In genomic region chr19:55676889-55677505, GRCh38 we compare ENCODE assay signal across 8 cellular contexts. TPM values are rescaled to one million over a fixed set of nuclear protein-coding genes. Genes with fewer than 3 reads are reported as not detected.
DNase-seq lines count a peak whose midpoint lies in the region; ATAC-seq and TF ChIP-seq lines count a peak whose summit lies in the region.

No MANE protein-coding gene starts in this region.

- H3K27ac Mint-ChIP-seq in activated naive CD8-positive, alpha-beta T cell treated with anti-CD3 and anti-CD28 coated beads, Interleukin-2, amount 10 ng/mL, durations not matched to agents 7 days and 5 days, result peak overlapping the region; percentile 15

- peaks cover 10% of the 10 kb centered on the region for H3K36me3 Mint-ChIP-seq in activated naive CD8-positive, alpha-beta T cell treated with anti-CD3 and anti-CD28 coated beads, Interleukin-2, amount 10 ng/mL, durations not matched to agents 7 days and 5 days

- no peaks in the 10 kb centered on the region for H3K27me3 ChIP-seq in right atrium auricular region
- no peaks in the 10 kb centered on the region for H3K27me3 ChIP-seq in lower lobe of right lung (ENCODE audit: low read depth)
- H3K27me3 ChIP-seq in upper lobe of right lung, result no peaks in the 10 kb centered on the region
- no peaks in the 10 kb centered on the region for H3K27me3 ChIP-seq in left lung

- no peaks in the 10 kb centered on the region for H3K27me3 Mint-ChIP-seq in activated naive CD8-positive, alpha-beta T cell treated with anti-CD3 and anti-CD28 coated beads, Interleukin-2, amount 10 ng/mL, durations not matched to agents 7 days and 5 days

- intact Hi-C loops in left cardiac atrium (cut with DNase I) (no loop called here), lower lobe of right lung (cut with DNase I) (no loop called here), upper lobe of right lung (cut with DNase I) (no loop called here), left lung (cut with DNase I) (no loop called here)

- TF ChIP-seq CTCF in right atrium auricular region (IDR thresholded peaks at IDR 0.05), result no peak
- no peak for TF ChIP-seq CTCF in lower lobe of right lung (IDR thresholded peaks at IDR 0.05)
- TF ChIP-seq CTCF in upper lobe of right lung (IDR thresholded peaks at IDR 0.05), result no peak
- TF ChIP-seq CTCF in left lung (IDR thresholded peaks at IDR 0.05), result no peak

- H3K4me1 Mint-ChIP-seq in activated naive CD8-positive, alpha-beta T cell treated with anti-CD3 and anti-CD28 coated beads, Interleukin-2, amount 10 ng/mL, durations not matched to agents 7 days and 5 days, result peaks cover 31% of the 10 kb centered on the region

- no peak for DNase-seq in right atrium auricular region (ENCODE audit: low spot score)
- DNase-seq in left cardiac atrium, result no peak
- no peak for DNase-seq in activated naive CD8-positive, alpha-beta T cell treated with anti-CD3 and anti-CD28 coated beads, Interleukin-2, amount 10 ng/mL, durations not matched to agents 7 days and 5 days
- no peak for DNase-seq in lower lobe of right lung
- no peak for DNase-seq in upper lobe of right lung
- DNase-seq in left lung, result no peak

- H3K9me3 ChIP-seq in right atrium auricular region (no peaks in the 10 kb centered on the region), lower lobe of right lung (no peaks in the 10 kb centered on the region), upper lobe of right lung (no peaks in the 10 kb centered on the region), left lung (no peaks in the 10 kb centered on the region)

- H3K9me3 Mint-ChIP-seq in activated naive CD8-positive, alpha-beta T cell treated with anti-CD3 and anti-CD28 coated beads, Interleukin-2, amount 10 ng/mL, durations not matched to agents 7 days and 5 days, result no peaks in the 10 kb centered on the region

- peaks cover 0 to 59% of the 10 kb centered on the region in 2 donors for H3K4me1 ChIP-seq in right atrium auricular region
- H3K4me1 ChIP-seq in lower lobe of right lung, result peaks cover 42% of the 10 kb centered on the region
- peaks cover 38% of the 10 kb centered on the region for H3K4me1 ChIP-seq in upper lobe of right lung
- peaks cover 17 to 62% of the 10 kb centered on the region in 2 donors for H3K4me1 ChIP-seq in left lung

- H3K36me3 ChIP-seq in right atrium auricular region (peaks cover 48% of the 10 kb centered on the region), lower lobe of right lung (peaks cover 58% of the 10 kb centered on the region), upper lobe of right lung (peaks cover 63% of the 10 kb centered on the region), left lung (peaks cover 0 to 66% of the 10 kb centered on the region in 2 donors)

- peak overlapping the region; percentile 99 for H3K4me3 Mint-ChIP-seq in activated naive CD8-positive, alpha-beta T cell treated with anti-CD3 and anti-CD28 coated beads, Interleukin-2, amount 10 ng/mL, durations not matched to agents 7 days and 5 days

- ATAC-seq in left cardiac atrium, result no peak
- no peak for ATAC-seq in activated naive CD8-positive, alpha-beta T cell treated with anti-CD3 and anti-CD28 coated beads, Interleukin-2, amount 10 ng/mL, durations not matched to agents 7 days and 5 days (ENCODE audit: low read depth)
- no peak for ATAC-seq in lower lobe of right lung
- no peak for ATAC-seq in upper lobe of right lung
- ATAC-seq in left lung, result no peak
- no peak for ATAC-seq in GM19351 (IDR thresholded peaks at IDR 0.05; ENCODE audit: unreplicated experiment)
- no peak for ATAC-seq in GM18511 (IDR thresholded peaks at IDR 0.05; ENCODE audit: unreplicated experiment)

- H3K27ac ChIP-seq in right atrium auricular region (peak overlapping the region; percentile 83 to 90), lower lobe of right lung (peak overlapping the region; percentile 43), upper lobe of right lung (no peak overlapping the region), left lung (peak overlapping the region in 1 of 2 donors; percentile 65)

- H3K4me3 ChIP-seq in right atrium auricular region, result peak overlapping the region in 1 of 2 donors; percentile 87
- peak overlapping the region; percentile 85 for H3K4me3 ChIP-seq in lower lobe of right lung
- peak overlapping the region; percentile 82 for H3K4me3 ChIP-seq in upper lobe of right lung
- H3K4me3 ChIP-seq in left lung, result peak overlapping the region in 1 of 2 donors; percentile 81

- POLR2A ChIA-PET in activated naive CD8-positive, alpha-beta T cell treated with anti-CD3 and anti-CD28 coated beads, Interleukin-2, amount 10 ng/mL, durations not matched to agents 7 days and 5 days (lab: Charles Lee), result no interaction called here

RNA-seq across cellular contexts. Expression of gene EPN1, which starts 2.0 kb away (rescaled TPM):
- total RNA-seq in right atrium auricular region (100 to 1,000 TPM; 179 to 187 TPM), left cardiac atrium (100 to 1,000 TPM; 148 to 165 TPM), lower lobe of right lung (105 TPM), upper lobe of right lung (117 TPM), left lung (100 to 1,000 TPM; 114 to 120 TPM)
- 10 to 100 TPM; 55.3 to 58.2 TPM for total RNA-seq in activated naive CD8-positive, alpha-beta T cell treated with anti-CD3 and anti-CD28 coated beads, Interleukin-2, amount 10 ng/mL, durations not matched to agents 7 days and 5 days

RNA-seq across cellular contexts. Expression of gene U2AF2, which starts 22.2 kb away (rescaled TPM):
- 10 to 100 TPM; 39.0 to 61.0 TPM for total RNA-seq in right atrium auricular region
- total RNA-seq in left cardiac atrium, result 10 to 100 TPM; 82.4 to 87.5 TPM
- 100 to 1,000 TPM; 257 to 267 TPM for total RNA-seq in activated naive CD8-positive, alpha-beta T cell treated with anti-CD3 and anti-CD28 coated beads, Interleukin-2, amount 10 ng/mL, durations not matched to agents 7 days and 5 days
- total RNA-seq in lower lobe of right lung, result 143 TPM
- 142 TPM for total RNA-seq in upper lobe of right lung
- 100 to 1,000 TPM; 123 to 145 TPM for total RNA-seq in left lung

RNA-seq across cellular contexts. Expression of gene CCDC106, which starts 29.0 kb away (rescaled TPM):
- total RNA-seq in right atrium auricular region (10 to 100 TPM; 19.1 to 30.0 TPM), left cardiac atrium (10 to 100 TPM; 17.4 to 19.4 TPM), lower lobe of right lung (11.6 TPM), upper lobe of right lung (11.1 TPM), left lung (10 to 100 TPM in 1 of 2 donors, 1 to 10 TPM in 1; 9.7 to 15.1 TPM)
- 10 to 100 TPM; 12.1 to 13.4 TPM for total RNA-seq in activated naive CD8-positive, alpha-beta T cell treated with anti-CD3 and anti-CD28 coated beads, Interleukin-2, amount 10 ng/mL, durations not matched to agents 7 days and 5 days

RNA-seq across cellular contexts. Expression of gene ZNF581, which starts 33.5 kb away (rescaled TPM):
- 1 to 10 TPM; 7.5 to 8.6 TPM for total RNA-seq in right atrium auricular region
- 1 to 10 TPM; 8.4 to 8.6 TPM for total RNA-seq in left cardiac atrium
- total RNA-seq in activated naive CD8-positive, alpha-beta T cell treated with anti-CD3 and anti-CD28 coated beads, Interleukin-2, amount 10 ng/mL, durations not matched to agents 7 days and 5 days, result 10 to 100 TPM; 28.6 to 31.7 TPM
- 22.7 TPM for total RNA-seq in lower lobe of right lung
- total RNA-seq in upper lobe of right lung, result 16.4 TPM
- total RNA-seq in left lung, result 10 to 100 TPM; 14.5 to 19.5 TPM

RNA-seq across cellular contexts. Expression of gene ZNF580, which starts 36.2 kb away (rescaled TPM):
- total RNA-seq in right atrium auricular region (10 to 100 TPM; 15.3 to 26.2 TPM), left cardiac atrium (10 to 100 TPM; 17.7 to 27.7 TPM), lower lobe of right lung (35.2 TPM), upper lobe of right lung (30.7 TPM), left lung (10 to 100 TPM; 33.8 to 34.7 TPM)
- total RNA-seq in activated naive CD8-positive, alpha-beta T cell treated with anti-CD3 and anti-CD28 coated beads, Interleukin-2, amount 10 ng/mL, durations not matched to agents 7 days and 5 days, result 10 to 100 TPM; 56.6 to 59.8 TPM
